In genomic region chr3:29456901-29457300, GRCh38 we compare ENCODE assay signal across 33 cellular contexts.
"Had no signal": no experiment of that assay in that cellular context is flagged by ENCODE, and none has a peak within 500 bp of the region (broad histone marks: within the 10 kb centered on the region; RNA-seq: fewer than 3 reads in every experiment).

No MANE protein-coding gene starts in this region.

- H3K27me3 ChIP-seq: ascending aorta, esophagus muscularis mucosa, heart left ventricle had no signal

- ATAC-seq: activated CD4-positive, alpha-beta T cell treated with anti-CD3 and anti-CD28 coated beads for 36 hours; activated CD8-positive, alpha-beta memory T cell treated with anti-CD3 and anti-CD28 coated beads, Interleukin-2, amount 10 ng/mL, durations not matched to agents 7 days and 5 days; activated CD8-positive, alpha-beta T cell treated with anti-CD3 and anti-CD28 coated beads, Interleukin-2, amount 10 ng/mL, durations not matched to agents 7 days and 5 days; activated naive CD4-positive, alpha-beta T cell treated with anti-CD3 and anti-CD28 coated beads, Interleukin-2, amount 50 U/mL, for 72 hours; effector memory CD8-positive, alpha-beta T cell; heart left ventricle; T-helper 17 cell had no signal

- H3K36me3 Mint-ChIP-seq: activated CD4-positive, alpha-beta memory T cell treated with anti-CD3 and anti-CD28 coated beads for 36 hours; activated CD8-positive, alpha-beta memory T cell treated with anti-CD3 and anti-CD28 coated beads, Interleukin-2, amount 10 ng/mL, durations not matched to agents 7 days and 5 days; activated naive CD4-positive, alpha-beta T cell treated with anti-CD3 and anti-CD28 coated beads, Interleukin-2, amount 10 ng/mL, durations not matched to agents 7 days and 5 days; activated naive CD4-positive, alpha-beta T cell treated with anti-CD3 and anti-CD28 coated beads, Interleukin-2, amount 50 U/mL, for 72 hours; activated naive CD8-positive, alpha-beta T cell treated with anti-CD3 and anti-CD28 coated beads, Interleukin-2, amount 10 ng/mL, durations not matched to agents 7 days and 5 days; brain had no signal

- H3K27ac Mint-ChIP-seq: activated CD4-positive, alpha-beta memory T cell treated with anti-CD3 and anti-CD28 coated beads for 36 hours; activated CD4-positive, alpha-beta T cell treated with anti-CD3 and anti-CD28 coated beads for 36 hours; activated CD4-positive, alpha-beta T cell treated with anti-CD3 and anti-CD28 coated beads, Interleukin-2, amount 10 ng/mL, durations not matched to agents 24 days and 14 days; activated CD8-positive, alpha-beta memory T cell treated with anti-CD3 and anti-CD28 coated beads, Interleukin-2, amount 10 ng/mL, durations not matched to agents 7 days and 5 days; activated CD8-positive, alpha-beta T cell treated with anti-CD3 and anti-CD28 coated beads, Interleukin-2, amount 10 ng/mL, durations not matched to agents 7 days and 5 days; activated naive CD4-positive, alpha-beta T cell treated with anti-CD3 and anti-CD28 coated beads, Interleukin-2, amount 10 ng/mL, durations not matched to agents 7 days and 5 days; activated naive CD4-positive, alpha-beta T cell treated with anti-CD3 and anti-CD28 coated beads, Interleukin-2, amount 50 U/mL, for 72 hours; activated naive CD8-positive, alpha-beta T cell treated with anti-CD3 and anti-CD28 coated beads, Interleukin-2, amount 10 ng/mL, durations not matched to agents 7 days and 5 days; activated T-helper 1 cell treated with anti-CD3 and anti-CD28 coated beads, Interleukin-12 subunit alpha, Interleukin-12 subunit beta, Interleukin-2, Interleukin-4 antibody, amounts not matched to agents 30 ng/mL and 10 ng/mL and 1 ng/mL, durations not matched to agents 14 hours and 24 hours and 36 hours; activated T-helper 2 cell treated with anti-CD3 and anti-CD28 coated beads, Interferon-gamma antibody, Interleukin-2, Interleukin-4, amounts not matched to agents 10 μg/mL and 5 μg/mL and 100 μg/mL, durations not matched to agents 14 hours and 24 hours and 36 hours; brain; effector memory CD8-positive, alpha-beta T cell; T-helper 17 cell; T-helper 2 cell treated with Interferon-gamma antibody and Interleukin-4, amounts not matched to agents 5 μg/mL and 100 μg/mL, for 36 hours had no signal

- H3K4me3 ChIP-seq: ascending aorta, esophagus muscularis mucosa, heart left ventricle had no signal

- H3K9me3 ChIP-seq: ascending aorta, esophagus muscularis mucosa, heart left ventricle had no signal

- DNase-seq: activated CD4-positive, alpha-beta memory T cell treated with anti-CD3 and anti-CD28 coated beads for 36 hours; activated CD4-positive, alpha-beta T cell treated with anti-CD3 and anti-CD28 coated beads for 36 hours; activated CD4-positive, alpha-beta T cell treated with anti-CD3 and anti-CD28 coated beads, Interleukin-2, amount 10 ng/mL, durations not matched to agents 24 days and 14 days; activated CD4-positive, CD25-positive, alpha-beta regulatory T cell; activated CD4-positive, CD25-positive, alpha-beta regulatory T cell treated with anti-CD3 and anti-CD28 coated beads, Interleukin-2, amount 50 U/mL, for 72 hours; activated CD8-positive, alpha-beta memory T cell treated with anti-CD3 and anti-CD28 coated beads, Interleukin-2, amount 10 ng/mL, durations not matched to agents 7 days and 5 days; activated CD8-positive, alpha-beta memory T cell treated with anti-CD3 and anti-CD28 coated beads, Interleukin-2, amount 50 U/mL, for 4 hours; activated CD8-positive, alpha-beta T cell treated with anti-CD3 and anti-CD28 coated beads, Interleukin-2, amount 10 ng/mL, durations not matched to agents 7 days and 5 days; activated effector memory CD4-positive, alpha-beta T cell treated with anti-CD3 and anti-CD28 coated beads, Interleukin-2, amount 50 U/mL, for 16 hours; activated naive CD4-positive, alpha-beta T cell treated with anti-CD3 and anti-CD28 coated beads, Interleukin-2, amount 10 ng/mL, durations not matched to agents 7 days and 5 days; activated naive CD8-positive, alpha-beta T cell treated with anti-CD3 and anti-CD28 coated beads, Interleukin-2, amount 10 ng/mL, durations not matched to agents 7 days and 5 days; activated T-cell treated with anti-CD3 and anti-CD28 coated beads, Interleukin-2, amount 50 U/mL, for 1 hour; activated T-cell treated with anti-CD3 and anti-CD28 coated beads, Interleukin-2, amount 50 U/mL, for 48 hours; caudate nucleus; cortex of kidney; dermis blood vessel endothelial cell; effector CD4-positive, alpha-beta T cell; effector memory CD8-positive, alpha-beta T cell; glutamatergic neuron; heart left ventricle; T-helper 1 cell; T-helper 17 cell; T1000; WERI-Rb-1 had no signal

- H3K27ac ChIP-seq: ascending aorta, esophagus muscularis mucosa, heart left ventricle, WERI-Rb-1 had no signal

- H3K9me3 Mint-ChIP-seq: activated CD4-positive, alpha-beta memory T cell treated with anti-CD3 and anti-CD28 coated beads for 36 hours; activated CD4-positive, alpha-beta T cell treated with anti-CD3 and anti-CD28 coated beads, Interleukin-2, amount 10 ng/mL, durations not matched to agents 24 days and 14 days; activated naive CD4-positive, alpha-beta T cell treated with anti-CD3 and anti-CD28 coated beads, Interleukin-2, amount 10 ng/mL, durations not matched to agents 7 days and 5 days; activated naive CD4-positive, alpha-beta T cell treated with anti-CD3 and anti-CD28 coated beads, Interleukin-2, amount 50 U/mL, for 72 hours; activated naive CD8-positive, alpha-beta T cell treated with anti-CD3 and anti-CD28 coated beads, Interleukin-2, amount 10 ng/mL, durations not matched to agents 7 days and 5 days; activated T-helper 1 cell treated with anti-CD3 and anti-CD28 coated beads, Interleukin-12 subunit alpha, Interleukin-12 subunit beta, Interleukin-2, Interleukin-4 antibody, amounts not matched to agents 30 ng/mL and 10 ng/mL and 1 ng/mL, durations not matched to agents 14 hours and 24 hours and 36 hours; activated T-helper 2 cell treated with anti-CD3 and anti-CD28 coated beads, Interferon-gamma antibody, Interleukin-2, Interleukin-4, amounts not matched to agents 10 μg/mL and 5 μg/mL and 100 μg/mL, durations not matched to agents 14 hours and 24 hours and 36 hours; brain; T-helper 2 cell treated with Interferon-gamma antibody and Interleukin-4, amounts not matched to agents 5 μg/mL and 100 μg/mL, for 36 hours had no signal

- FAIRE-seq: colon, frontal cortex had no signal

- H3K4me1 Mint-ChIP-seq: activated CD4-positive, alpha-beta T cell treated with anti-CD3 and anti-CD28 coated beads for 36 hours; activated CD4-positive, alpha-beta T cell treated with anti-CD3 and anti-CD28 coated beads, Interleukin-2, amount 10 ng/mL, durations not matched to agents 24 days and 14 days; activated CD8-positive, alpha-beta memory T cell treated with anti-CD3 and anti-CD28 coated beads, Interleukin-2, amount 10 ng/mL, durations not matched to agents 7 days and 5 days; activated naive CD4-positive, alpha-beta T cell treated with anti-CD3 and anti-CD28 coated beads, Interleukin-2, amount 10 ng/mL, durations not matched to agents 7 days and 5 days; activated naive CD8-positive, alpha-beta T cell treated with anti-CD3 and anti-CD28 coated beads, Interleukin-2, amount 10 ng/mL, durations not matched to agents 7 days and 5 days; T-helper 17 cell had no signal

- H3K36me3 ChIP-seq: ascending aorta, esophagus muscularis mucosa, WERI-Rb-1 had no signal

- H3K4me3 Mint-ChIP-seq: activated CD4-positive, alpha-beta memory T cell treated with anti-CD3 and anti-CD28 coated beads for 36 hours; activated CD4-positive, alpha-beta T cell treated with anti-CD3 and anti-CD28 coated beads for 36 hours; activated CD4-positive, alpha-beta T cell treated with anti-CD3 and anti-CD28 coated beads, Interleukin-2, amount 10 ng/mL, durations not matched to agents 24 days and 14 days; activated CD8-positive, alpha-beta memory T cell treated with anti-CD3 and anti-CD28 coated beads, Interleukin-2, amount 10 ng/mL, durations not matched to agents 7 days and 5 days; activated CD8-positive, alpha-beta T cell treated with anti-CD3 and anti-CD28 coated beads, Interleukin-2, amount 10 ng/mL, durations not matched to agents 7 days and 5 days; activated naive CD4-positive, alpha-beta T cell treated with anti-CD3 and anti-CD28 coated beads, Interleukin-2, amount 10 ng/mL, durations not matched to agents 7 days and 5 days; activated naive CD8-positive, alpha-beta T cell treated with anti-CD3 and anti-CD28 coated beads, Interleukin-2, amount 10 ng/mL, durations not matched to agents 7 days and 5 days; activated T-helper 1 cell treated with anti-CD3 and anti-CD28 coated beads, Interleukin-12 subunit alpha, Interleukin-12 subunit beta, Interleukin-2, Interleukin-4 antibody, amounts not matched to agents 30 ng/mL and 10 ng/mL and 1 ng/mL, durations not matched to agents 14 hours and 24 hours and 36 hours; brain; effector memory CD8-positive, alpha-beta T cell; T-helper 17 cell; T-helper 2 cell treated with Interferon-gamma antibody and Interleukin-4, amounts not matched to agents 5 μg/mL and 100 μg/mL, for 36 hours had no signal
